Comparison of ENCODE assay signal across 1 cellular context in genomic region chr11:22780914-22781593, GRCh38.
TF ChIP-seq lines count a peak whose summit lies in the region.

No MANE protein-coding gene starts in this region.

TF ChIP-seq in GM12878, 131 proteins besides CTCF, POLR2A, EP300 and RAD21 (continued from another document):
- TF ChIP-seq BCLAF1 (IDR thresholded peaks at IDR 0.05) (no peak), NFXL1 (IDR thresholded peaks at IDR 0.05; ENCODE audit: borderline replicate concordance) (no peak), IKZF1 (conservative IDR thresholded peaks at IDR 0.05) (peak; percentile 37; the same call in 1 of the 2 replicates), ESRRA (IDR thresholded peaks at IDR 0.05; ENCODE audit: low read length) (no peak), ZBTB11 (CRISPR knock-in tag; IDR thresholded peaks at IDR 0.05) (no peak)
